ENCODE assay signal across 12 cellular contexts in genomic region chr6:34384305-34385153, GRCh38. TPM values are rescaled to one million over a fixed set of nuclear protein-coding genes. Genes with fewer than 3 reads are reported as not detected.
A peak's percentile ranks its signal among the peaks of the same experiment; 100 is the strongest.
DNase-seq lines count a peak whose midpoint lies in the region; ATAC-seq and TF ChIP-seq lines count a peak whose summit lies in the region.
"Had no signal": no experiment of that assay in that cellular context is flagged by ENCODE, and none has a peak within 500 bp of the region (broad histone marks: within the 10 kb centered on the region; RNA-seq: fewer than 3 reads in every experiment).

No MANE protein-coding gene starts in this region.

- no peak overlapping the region for H3K4me2 ChIP-seq in Karpas-422 (ENCODE audit: low read depth, low read length, poor library complexity, severe bottlenecking)

- no peak overlapping the region for H3K4me3 ChIP-seq in Karpas-422 (ENCODE audit: low read length)
- no peak overlapping the region for H3K4me3 ChIP-seq in thyroid gland (replicated peaks in 1 of 3)

- H3K36me3 Mint-ChIP-seq in nephron (ENCODE audit: low read depth): peaks cover 10% of the 10 kb centered on the region
- H3K36me3 Mint-ChIP-seq in activated naive CD4-positive, alpha-beta T cell treated with anti-CD3 and anti-CD28 coated beads, Interleukin-2, amount 50 U/mL, for 72 hours: no peaks in the 10 kb centered on the region

- peak overlapping the region; percentile 39; the same call in 1 of the 2 replicates for H3K27ac ChIP-seq in Karpas-422 (ENCODE audit: low read length)
- peak overlapping the region; percentile 31 for H3K27ac ChIP-seq in cingulate gyrus (ENCODE audit: low read depth, low read length)
- peak overlapping the region; percentile 71 to 97 (median 85) for H3K27ac ChIP-seq in thyroid gland

- peaks cover 9% of the 10 kb centered on the region; the same call in 1 of the 2 replicates for H3K36me3 ChIP-seq in Karpas-422 (ENCODE audit: insufficient read depth, low read length)
- H3K36me3 ChIP-seq in thyroid gland: no peaks in the 10 kb centered on the region

- TF ChIP-seq POLR2A in thyroid gland (IDR thresholded peaks at IDR 0.05): no peak

- WGBS in thyroid gland, 2 donors: 61 to 62% methylated on average over 6 of the region's 6 CpGs

- H3K9me3 ChIP-seq in Karpas-422 (ENCODE audit: low read length): no peaks in the 10 kb centered on the region
- no peaks in the 10 kb centered on the region for H3K9me3 ChIP-seq in thyroid gland

- peaks cover 26% of the 10 kb centered on the region for H3K4me1 ChIP-seq in Karpas-422 (ENCODE audit: low read length)
- H3K4me1 ChIP-seq in thyroid gland: peaks cover 40 to 61% of the 10 kb centered on the region in 2 donors

- H3K79me2 ChIP-seq in Karpas-422 (ENCODE audit: low read length): peaks cover 97% of the 10 kb centered on the region

- no peak overlapping the region for H3K4me3 Mint-ChIP-seq in nephron
- H3K4me3 Mint-ChIP-seq: activated naive CD4-positive, alpha-beta T cell treated with anti-CD3 and anti-CD28 coated beads, Interleukin-2, amount 50 U/mL, for 24 hours; stimulated activated memory B cell treated with anti-CD40 and anti-IgM and Interleukin-4, amounts not matched to agents 10 μg/mL and 1 μg/mL and 100 μg/mL, for 72 hours had no signal

- intact Hi-C loops in thyroid gland (cut with DNase I): no loop called here

- peak overlapping the region; percentile 81 to 87 (median 82) for H3K27ac Mint-ChIP-seq in nephron
- no peak overlapping the region for H3K27ac Mint-ChIP-seq in activated naive CD4-positive, alpha-beta T cell treated with anti-CD3 and anti-CD28 coated beads, Interleukin-2, amount 50 U/mL, for 72 hours
- H3K27ac Mint-ChIP-seq: activated naive CD4-positive, alpha-beta T cell treated with anti-CD3 and anti-CD28 coated beads, Interleukin-2, amount 50 U/mL, for 24 hours had no signal

- H3K27me3 Mint-ChIP-seq in nephron (ENCODE audit: low read depth): no peaks in the 10 kb centered on the region
- H3K27me3 Mint-ChIP-seq: activated naive CD4-positive, alpha-beta T cell treated with anti-CD3 and anti-CD28 coated beads, Interleukin-2, amount 50 U/mL, for 24 hours; stimulated activated memory B cell treated with anti-CD40 and anti-IgM and Interleukin-4, amounts not matched to agents 10 μg/mL and 1 μg/mL and 100 μg/mL, for 72 hours had no signal

- H3K9ac ChIP-seq in Karpas-422 (ENCODE audit: low read length): no peak overlapping the region

- no peak for ATAC-seq in HG03039 (IDR thresholded peaks at IDR 0.05; ENCODE audit: unreplicated experiment)
- ATAC-seq in activated naive CD4-positive, alpha-beta T cell treated with anti-CD3 and anti-CD28 coated beads, Interleukin-2, amount 50 U/mL, for 72 hours: no peak
- ATAC-seq: stimulated activated memory B cell treated with anti-CD40 and anti-IgM and Interleukin-4, amounts not matched to agents 10 μg/mL and 1 μg/mL and 100 μg/mL, for 72 hours had no signal

- no peaks in the 10 kb centered on the region for H3K9me2 ChIP-seq in Karpas-422 (replicated peaks; ENCODE audit: insufficient read depth, low read length)

- no peaks in the 10 kb centered on the region for H3K9me3 Mint-ChIP-seq in nephron
- no peaks in the 10 kb centered on the region for H3K9me3 Mint-ChIP-seq in activated naive CD4-positive, alpha-beta T cell treated with anti-CD3 and anti-CD28 coated beads, Interleukin-2, amount 50 U/mL, for 72 hours
- H3K9me3 Mint-ChIP-seq: activated naive CD4-positive, alpha-beta T cell treated with anti-CD3 and anti-CD28 coated beads, Interleukin-2, amount 50 U/mL, for 24 hours had no signal

- TF ChIP-seq CTCF in nephron (IDR thresholded peaks at IDR 0.05; ENCODE audit: unreplicated experiment in 3 of 3) (no peak), thyroid gland (IDR thresholded peaks at IDR 0.05) (no peak)

- H3K4me1 Mint-ChIP-seq in nephron: peaks cover 49% of the 10 kb centered on the region

- H4K20me1 ChIP-seq in Karpas-422 (ENCODE audit: insufficient read depth, low read depth, low read length): peaks cover 26% of the 10 kb centered on the region

- DNase-seq in Karpas-422: no peak
- DNase-seq in thyroid gland: peak in 1 of 2 donors; percentile 9
- no peak for DNase-seq in NCI-H748 treated with DMSO at 0.1 percent for 48 hours (lab: John Stamatoyannopoulos, UW)
- DNase-seq in activated naive CD4-positive, alpha-beta T cell treated with anti-CD3 and anti-CD28 coated beads, Interleukin-2, amount 50 U/mL, for 72 hours (ENCODE audit: low spot score in 2 of 2): no peak
- DNase-seq: cortex of kidney; GOT3; stimulated activated CD4-positive, alpha-beta T cell treated with anti-CD3 and anti-CD28 coated beads, Interleukin-4, amount 100 ng/mL, for 1 hour had no signal

- H3K27me3 ChIP-seq in Karpas-422 (ENCODE audit: low read length): no peaks in the 10 kb centered on the region
- H3K27me3 ChIP-seq in thyroid gland: no peaks in the 10 kb centered on the region

- no peak overlapping the region for H2AFZ ChIP-seq in Karpas-422 (ENCODE audit: low read length)

RNA-seq across cellular contexts. Expression of gene NUDT3, which starts 7.9 kb away (rescaled TPM):
- 33.7 and 41.7 TPM in 2 replicates for total RNA-seq in Karpas-422 (2014; rRNA removed; shearing (Covaris generic); ENCODE audit: low replicate concordance)
- total RNA-seq in thyroid gland: 10 to 100 TPM; 68.1 to 98.9 (median 75.5) TPM
- total RNA-seq in activated naive CD4-positive, alpha-beta T cell treated with anti-CD3 and anti-CD28 coated beads, Interleukin-2, amount 50 U/mL, for 72 hours: 10 to 100 TPM in 1 of 2 donors, 1 to 10 TPM in 1; 7.9 to 15.1 TPM

RNA-seq across cellular contexts. Expression of gene RPS10, which starts 41.3 kb away (rescaled TPM):
- 2,938 and 3,077 TPM in 2 replicates for total RNA-seq in Karpas-422 (2014; rRNA removed; shearing (Covaris generic); ENCODE audit: low replicate concordance)
- 1,000 to 10,000 TPM; 1,548 to 3,114 (median 2,536) TPM for total RNA-seq in thyroid gland
- total RNA-seq in activated naive CD4-positive, alpha-beta T cell treated with anti-CD3 and anti-CD28 coated beads, Interleukin-2, amount 50 U/mL, for 72 hours: 1,000 to 10,000 TPM; 2,345 to 2,565 TPM

Comparison
In these comparisons a context has a peak if more than half of its experiments do, and no peak if none do; other contexts are left out.
1. H3K27ac ChIP-seq: peak in every context shown above with its lines; median percentile 85 in thyroid gland; 39 in Karpas-422; 31 in cingulate gyrus.
2. H3K27ac Mint-ChIP-seq: peak in nephron (3 of 3); none in activated naive CD4-positive, alpha-beta T cell treated with anti-CD3 and anti-CD28 coated beads, Interleukin-2, amount 50 U/mL, for 72 hours (0 of 2).